In genomic region chr17:1590031-1590746, GRCh38 we compare ENCODE assay signal across 9 cellular contexts. TPM values are rescaled to one million over a fixed set of nuclear protein-coding genes. Genes with fewer than 3 reads are reported as not detected.
DNase-seq lines count a peak whose midpoint lies in the region; ATAC-seq and TF ChIP-seq lines count a peak whose summit lies in the region.
"Had no signal": no experiment of that assay in that cellular context is flagged by ENCODE, and none has a peak within 500 bp of the region (broad histone marks: within the 10 kb centered on the region; RNA-seq: fewer than 3 reads in every experiment).

No MANE protein-coding gene starts in this region.

- DNase-seq in SIG-M5 treated with dmso at 0.1 percent for 504 hours (lab: John Stamatoyannopoulos, UW; ENCODE audit: unreplicated experiment) (peak; percentile 36), SIG-M5 (lab: John Stamatoyannopoulos, UW) (no peak), Panc1 (ENCODE audit: low read depth, low spot score) (peak; percentile 54), esophagus muscularis mucosa (ENCODE audit: extremely low spot score) (no peak), posterior cingulate gyrus (peak in 6 of 10 donors; percentile 44 to 93 (median 79))
- no peak for DNase-seq in stimulated activated naive CD4-positive, alpha-beta T cell (lab: John Stamatoyannopoulos, UW)

- intact Hi-C loops in Panc1 (cut with micrococcal nuclease; ENCODE audit: unreplicated experiment) (no loop called here), esophagus muscularis mucosa (cut with DNase I) (no loop called here), posterior cingulate gyrus (cut with DNase I) (no loop called here)

- H3K36me3 ChIP-seq in Panc1 (ENCODE audit: control insufficient read depth, insufficient read depth, low read length) (no peaks in the 10 kb centered on the region), esophagus muscularis mucosa (peaks cover 0 to 44% (median 4%) of the 10 kb centered on the region in 4 donors)

- H3K4me3 ChIP-seq in Panc1 (ENCODE audit: low read depth in 2 of 2, low read length in 2 of 2): no peak overlapping the region
- no peak overlapping the region for H3K4me3 ChIP-seq in esophagus muscularis mucosa

- ATAC-seq in Panc1: peak; percentile 94
- no peak for ATAC-seq in GM18907 (IDR thresholded peaks at IDR 0.05; ENCODE audit: unreplicated experiment)
- ATAC-seq in HG03460 (IDR thresholded peaks at IDR 0.05; ENCODE audit: unreplicated experiment): no peak

- H3K27ac ChIP-seq in Panc1 (ENCODE audit: low read length) (peak overlapping the region; percentile 68), esophagus muscularis mucosa (replicated peaks in 1 of 4) (peak overlapping the region; percentile 60 to 71 (median 67))
- H3K27ac ChIP-seq: 22Rv1 had no signal

- no TSS peak for BruUV-seq in Panc1 (replicated peaks; lab: Mats Ljungman, UMichigan)

- TF ChIP-seq CTCF in Panc1 (IDR thresholded peaks at IDR 0.05): no peak
- no peak for TF ChIP-seq CTCF in esophagus muscularis mucosa (IDR thresholded peaks at IDR 0.05)

- no peak for TF ChIP-seq POLR2A in esophagus muscularis mucosa (IDR thresholded peaks at IDR 0.05; ENCODE audit: low read depth)

- H3K27me3 ChIP-seq in Panc1 (ENCODE audit: control insufficient read depth, insufficient read depth, low read length): no peaks in the 10 kb centered on the region
- H3K27me3 ChIP-seq in esophagus muscularis mucosa: no peaks in the 10 kb centered on the region

- POLR2A ChIA-PET in Panc1 (lab: Charles Lee): no interaction called here

- 57% methylated on average over 13 of the region's 19 CpGs for WGBS in esophagus muscularis mucosa

- in situ Hi-C loops in Panc1 (cut with HindIII; ENCODE audit: low pct_unique_long_range_greater_than_20kb, low sequenced_read_pairs): no loop called here

- CTCF ChIA-PET in Panc1 (lab: Charles Lee): interaction anchor here (0.6 kb wide), 1 partner anchor 115 kb away, joined by 3 read pairs; no protein-coding TSS in a partner anchor

- H3K4me1 ChIP-seq in Panc1 (ENCODE audit: control insufficient read depth, insufficient read depth, low read length) (peaks cover 16% of the 10 kb centered on the region), esophagus muscularis mucosa (peaks cover 16 to 21% (median 19%) of the 10 kb centered on the region in 4 donors)

- no peak for TF ChIP-seq EP300 in esophagus muscularis mucosa (IDR thresholded peaks at IDR 0.05)

- no peaks in the 10 kb centered on the region for H3K9me3 ChIP-seq in Panc1 (ENCODE audit: control insufficient read depth, insufficient read depth, low read depth, low read length)
- H3K9me3 ChIP-seq in esophagus muscularis mucosa: no peaks in the 10 kb centered on the region

RNA-seq across cellular contexts. Expression of gene PITPNA, which starts 27.6 kb away (rescaled TPM):
- total RNA-seq in Panc1 (2021; ENCODE audit: unreplicated experiment): 64.5 TPM
- polyA plus RNA-seq in Panc1 (2012; ENCODE audit: insufficient read length): 68.7 TPM
- 10 to 100 TPM; 36.5 to 54.9 (median 47.8) TPM for total RNA-seq in esophagus muscularis mucosa

RNA-seq across cellular contexts. Expression of gene SLC43A2, which starts 38.4 kb away (rescaled TPM):
- 23.3 TPM for total RNA-seq in Panc1 (2021; ENCODE audit: unreplicated experiment)
- polyA plus RNA-seq in Panc1 (2012; ENCODE audit: insufficient read length): 28.9 TPM
- 10 to 100 TPM in 3 of 4 donors, 1 to 10 TPM in 1; 7.1 to 20.0 (median 13.7) TPM for total RNA-seq in esophagus muscularis mucosa

RNA-seq across cellular contexts. Expression of gene SCARF1, which starts 55.3 kb away (rescaled TPM):
- total RNA-seq in Panc1 (2021; ENCODE audit: unreplicated experiment) (6.6 TPM), esophagus muscularis mucosa (10 to 100 TPM in 3 of 4 donors, 1 to 10 TPM in 1; 6.2 to 19.8 (median 12.8) TPM)
- polyA plus RNA-seq in Panc1 (2012; ENCODE audit: insufficient read length): 6.0 TPM

RNA-seq across cellular contexts. Expression of gene RILP, which starts 59.5 kb away (rescaled TPM):
- total RNA-seq in Panc1 (2021; ENCODE audit: unreplicated experiment): 20.8 TPM
- 25.5 TPM for polyA plus RNA-seq in Panc1 (2012; ENCODE audit: insufficient read length)
- 10 to 100 TPM; 15.8 to 41.5 (median 24.0) TPM for total RNA-seq in esophagus muscularis mucosa

Comparison
In these comparisons a context has a peak if more than half of its experiments do, and no peak if none do; other contexts are left out.
1. DNase-seq: peak in SIG-M5 treated with dmso at 0.1 percent for 504 hours (single experiment), Panc1 (single experiment) and posterior cingulate gyrus (6 of 10); none in SIG-M5 (single experiment), esophagus muscularis mucosa (single experiment) and stimulated activated naive CD4-positive, alpha-beta T cell (0 of 6).